In genomic region chr13:77233159-77233558, GRCh38 we compare ENCODE assay signal across 39 cellular contexts.
"Had no signal": no experiment of that assay in that cellular context is flagged by ENCODE, and none has a peak within 500 bp of the region (broad histone marks: within the 10 kb centered on the region; RNA-seq: fewer than 3 reads in every experiment).

No MANE protein-coding gene starts in this region.

- H3K27ac Mint-ChIP-seq: activated naive CD4-positive, alpha-beta T cell treated with anti-CD3 and anti-CD28 coated beads for 36 hours; activated naive CD4-positive, alpha-beta T cell treated with anti-CD3 and anti-CD28 coated beads, Interleukin-2, amount 10 ng/mL, durations not matched to agents 7 days and 5 days; activated naive CD4-positive, alpha-beta T cell treated with anti-CD3 and anti-CD28 coated beads, Interleukin-2, amount 50 U/mL, for 24 hours; activated naive CD4-positive, alpha-beta T cell treated with anti-CD3 and anti-CD28 coated beads, Interleukin-2, amount 50 U/mL, for 72 hours; activated naive CD8-positive, alpha-beta T cell; activated naive CD8-positive, alpha-beta T cell treated with anti-CD3 and anti-CD28 coated beads for 36 hours; activated naive CD8-positive, alpha-beta T cell treated with anti-CD3 and anti-CD28 coated beads, Interleukin-2, amount 10 ng/mL, durations not matched to agents 7 days and 5 days; activated naive CD8-positive, alpha-beta T cell treated with anti-CD3 and anti-CD28 coated beads, Interleukin-2, amount 50 U/mL, for 24 hours; activated T-cell treated with anti-CD3 and anti-CD28 coated beads, Interleukin-2, amount 50 U/mL, for 24 hours; activated T-cell treated with anti-CD3 and anti-CD28 coated beads, Interleukin-2, amount 50 U/mL, for 72 hours; activated T-helper 1 cell treated with anti-CD3 and anti-CD28 coated beads, Interleukin-12 subunit alpha, Interleukin-12 subunit beta, Interleukin-2, Interleukin-4 antibody, amounts not matched to agents 30 ng/mL and 10 ng/mL and 1 ng/mL, durations not matched to agents 14 hours and 24 hours and 36 hours; activated T-helper 17 cell treated with anti-CD3 and anti-CD28 coated beads, Interleukin-2, amount 50 U/mL, for 72 hours; activated T-helper 2 cell treated with anti-CD3 and anti-CD28 coated beads, Interferon-gamma antibody, Interleukin-2, Interleukin-4, amounts not matched to agents 10 μg/mL and 5 μg/mL and 100 μg/mL, durations not matched to agents 14 hours and 24 hours and 36 hours; brain had no signal

- H3K9me3 Mint-ChIP-seq: activated naive CD4-positive, alpha-beta T cell treated with anti-CD3 and anti-CD28 coated beads for 36 hours; activated naive CD4-positive, alpha-beta T cell treated with anti-CD3 and anti-CD28 coated beads, Interleukin-2, amount 10 ng/mL, durations not matched to agents 7 days and 5 days; activated naive CD4-positive, alpha-beta T cell treated with anti-CD3 and anti-CD28 coated beads, Interleukin-2, amount 50 U/mL, for 24 hours; activated naive CD4-positive, alpha-beta T cell treated with anti-CD3 and anti-CD28 coated beads, Interleukin-2, amount 50 U/mL, for 72 hours; activated naive CD8-positive, alpha-beta T cell treated with anti-CD3 and anti-CD28 coated beads for 36 hours; activated naive CD8-positive, alpha-beta T cell treated with anti-CD3 and anti-CD28 coated beads, Interleukin-2, amount 10 ng/mL, durations not matched to agents 7 days and 5 days; activated naive CD8-positive, alpha-beta T cell treated with anti-CD3 and anti-CD28 coated beads, Interleukin-2, amount 50 U/mL, for 24 hours; activated T-cell treated with anti-CD3 and anti-CD28 coated beads, Interleukin-2, amount 50 U/mL, for 24 hours; activated T-cell treated with anti-CD3 and anti-CD28 coated beads, Interleukin-2, amount 50 U/mL, for 4 hours; activated T-cell treated with anti-CD3 and anti-CD28 coated beads, Interleukin-2, amount 50 U/mL, for 72 hours; activated T-helper 1 cell treated with anti-CD3 and anti-CD28 coated beads, Interleukin-12 subunit alpha, Interleukin-12 subunit beta, Interleukin-2, Interleukin-4 antibody, amounts not matched to agents 30 ng/mL and 10 ng/mL and 1 ng/mL, durations not matched to agents 14 hours and 24 hours and 36 hours; activated T-helper 17 cell treated with anti-CD3 and anti-CD28 coated beads, Interleukin-2, amount 50 U/mL, for 72 hours; activated T-helper 2 cell treated with anti-CD3 and anti-CD28 coated beads, Interferon-gamma antibody, Interleukin-2, Interleukin-4, amounts not matched to agents 10 μg/mL and 5 μg/mL and 100 μg/mL, durations not matched to agents 14 hours and 24 hours and 36 hours; brain had no signal

- H3K36me3 ChIP-seq: adrenal gland, brain microvascular endothelial cell, breast epithelium, cardiac muscle cell had no signal

- H3K27ac ChIP-seq: adrenal gland, ascending aorta, body of pancreas, brain microvascular endothelial cell, breast epithelium, cardiac muscle cell had no signal

- DNase-seq: activated effector memory CD4-positive, alpha-beta T cell treated with anti-CD3 and anti-CD28 coated beads, Interleukin-2, amount 50 U/mL, for 16 hours; activated effector memory CD4-positive, alpha-beta T cell treated with Interleukin-2 at 50 U/mL for 16 hours; activated gamma-delta T cell; activated gamma-delta T cell treated with Interleukin-2 at 50 U/mL for 16 hours; activated naive CD4-positive, alpha-beta T cell; activated naive CD4-positive, alpha-beta T cell treated with anti-CD3 and anti-CD28 coated beads for 36 hours; activated naive CD4-positive, alpha-beta T cell treated with anti-CD3 and anti-CD28 coated beads, Interleukin-2, amount 10 ng/mL, durations not matched to agents 7 days and 5 days; activated naive CD4-positive, alpha-beta T cell treated with anti-CD3 and anti-CD28 coated beads, Interleukin-2, amount 50 U/mL, for 16 hours; activated naive CD4-positive, alpha-beta T cell treated with Interleukin-2 at 50 U/mL for 16 hours; activated naive CD8-positive, alpha-beta T cell treated with anti-CD3 and anti-CD28 coated beads for 36 hours; activated naive CD8-positive, alpha-beta T cell treated with anti-CD3 and anti-CD28 coated beads, Interleukin-2, amount 10 ng/mL, durations not matched to agents 7 days and 5 days; activated naive CD8-positive, alpha-beta T cell treated with anti-CD3 and anti-CD28 coated beads, Interleukin-2, amount 50 U/mL, for 24 hours; activated T-cell treated with anti-CD3 and anti-CD28 coated beads, Interleukin-2, amount 50 U/mL, for 1 hour; activated T-cell treated with anti-CD3 and anti-CD28 coated beads, Interleukin-2, amount 50 U/mL, for 24 hours; activated T-cell treated with anti-CD3 and anti-CD28 coated beads, Interleukin-2, amount 50 U/mL, for 4 hours; activated T-cell treated with anti-CD3 and anti-CD28 coated beads, Interleukin-2, amount 50 U/mL, for 48 hours; activated T-cell treated with anti-CD3 and anti-CD28 coated beads, Interleukin-2, amount 50 U/mL, for 72 hours; adrenal gland; amniotic stem cell; amygdala; anterior cingulate cortex; aorta; body of pancreas; brain microvascular endothelial cell; caudate nucleus; central memory CD4-positive, alpha-beta T cell; cerebellar nuclear complex had no signal

- H3K27me3 ChIP-seq: adrenal gland, ascending aorta, body of pancreas, brain microvascular endothelial cell, breast epithelium, cardiac muscle cell had no signal

- H3K4me3 Mint-ChIP-seq: activated naive CD4-positive, alpha-beta T cell treated with anti-CD3 and anti-CD28 coated beads for 36 hours; activated naive CD4-positive, alpha-beta T cell treated with anti-CD3 and anti-CD28 coated beads, Interleukin-2, amount 10 ng/mL, durations not matched to agents 7 days and 5 days; activated naive CD4-positive, alpha-beta T cell treated with anti-CD3 and anti-CD28 coated beads, Interleukin-2, amount 50 U/mL, for 24 hours; activated naive CD8-positive, alpha-beta T cell; activated naive CD8-positive, alpha-beta T cell treated with anti-CD3 and anti-CD28 coated beads for 36 hours; activated naive CD8-positive, alpha-beta T cell treated with anti-CD3 and anti-CD28 coated beads, Interleukin-2, amount 10 ng/mL, durations not matched to agents 7 days and 5 days; activated naive CD8-positive, alpha-beta T cell treated with anti-CD3 and anti-CD28 coated beads, Interleukin-2, amount 50 U/mL, for 24 hours; activated T-cell treated with anti-CD3 and anti-CD28 coated beads, Interleukin-2, amount 50 U/mL, for 24 hours; activated T-cell treated with anti-CD3 and anti-CD28 coated beads, Interleukin-2, amount 50 U/mL, for 4 hours; activated T-cell treated with anti-CD3 and anti-CD28 coated beads, Interleukin-2, amount 50 U/mL, for 72 hours; activated T-helper 1 cell treated with anti-CD3 and anti-CD28 coated beads, Interleukin-12 subunit alpha, Interleukin-12 subunit beta, Interleukin-2, Interleukin-4 antibody, amounts not matched to agents 30 ng/mL and 10 ng/mL and 1 ng/mL, durations not matched to agents 14 hours and 24 hours and 36 hours; activated T-helper 17 cell treated with anti-CD3 and anti-CD28 coated beads, Interleukin-2, amount 50 U/mL, for 72 hours; brain had no signal

- H3K36me3 Mint-ChIP-seq: activated naive CD4-positive, alpha-beta T cell treated with anti-CD3 and anti-CD28 coated beads, Interleukin-2, amount 50 U/mL, for 72 hours had no signal

- H3K27me3 Mint-ChIP-seq: activated naive CD4-positive, alpha-beta T cell treated with anti-CD3 and anti-CD28 coated beads, Interleukin-2, amount 10 ng/mL, durations not matched to agents 7 days and 5 days; activated naive CD4-positive, alpha-beta T cell treated with anti-CD3 and anti-CD28 coated beads, Interleukin-2, amount 50 U/mL, for 24 hours; activated naive CD8-positive, alpha-beta T cell; activated naive CD8-positive, alpha-beta T cell treated with anti-CD3 and anti-CD28 coated beads for 36 hours; activated naive CD8-positive, alpha-beta T cell treated with anti-CD3 and anti-CD28 coated beads, Interleukin-2, amount 10 ng/mL, durations not matched to agents 7 days and 5 days; activated naive CD8-positive, alpha-beta T cell treated with anti-CD3 and anti-CD28 coated beads, Interleukin-2, amount 50 U/mL, for 24 hours; activated T-cell treated with anti-CD3 and anti-CD28 coated beads, Interleukin-2, amount 50 U/mL, for 24 hours; activated T-helper 17 cell treated with anti-CD3 and anti-CD28 coated beads, Interleukin-2, amount 50 U/mL, for 72 hours; brain had no signal

- H3K4me3 ChIP-seq: adrenal gland, ascending aorta, body of pancreas, breast epithelium, cardiac muscle cell had no signal

- ATAC-seq: activated naive CD4-positive, alpha-beta T cell treated with anti-CD3 and anti-CD28 coated beads, Interleukin-2, amount 50 U/mL, for 72 hours; activated naive CD8-positive, alpha-beta T cell treated with anti-CD3 and anti-CD28 coated beads, Interleukin-2, amount 50 U/mL, for 24 hours; activated T-cell treated with anti-CD3 and anti-CD28 coated beads, Interleukin-2, amount 50 U/mL, for 4 hours; activated T-cell treated with anti-CD3 and anti-CD28 coated beads, Interleukin-2, amount 50 U/mL, for 72 hours; activated T-helper 17 cell treated with anti-CD3 and anti-CD28 coated beads, Interleukin-2, amount 50 U/mL, for 72 hours; body of pancreas had no signal

- FAIRE-seq: astrocyte, bronchial epithelial cell had no signal

- H3K4me1 ChIP-seq: adrenal gland, ascending aorta, body of pancreas, breast epithelium had no signal

- H3K4me1 Mint-ChIP-seq: brain had no signal

- H3K9me3 ChIP-seq: adrenal gland, ascending aorta, body of pancreas, breast epithelium had no signal
